ENCODE assay signal across 17 cellular contexts in genomic region chr6:36771145-36771544, GRCh38.
DNase-seq lines count a peak whose midpoint lies in the region; ATAC-seq and TF ChIP-seq lines count a peak whose summit lies in the region.
"Had no signal": no experiment of that assay in that cellular context is flagged by ENCODE, and none has a peak within 500 bp of the region (broad histone marks: within the 10 kb centered on the region; RNA-seq: fewer than 3 reads in every experiment).

No MANE protein-coding gene starts in this region.

- no peaks in the 10 kb centered on the region for H3K36me3 ChIP-seq in upper lobe of left lung
- H3K36me3 ChIP-seq: breast epithelium had no signal

- H3K4me3 ChIP-seq in upper lobe of left lung: no peak overlapping the region
- H3K4me3 ChIP-seq: breast epithelium, dorsolateral prefrontal cortex had no signal

- H3K9me3 ChIP-seq in CD4-positive, alpha-beta T cell (ENCODE audit: control insufficient read depth, low read length): no peaks in the 10 kb centered on the region
- no peaks in the 10 kb centered on the region for H3K9me3 ChIP-seq in upper lobe of left lung
- H3K9me3 ChIP-seq: breast epithelium had no signal

- WGBS in upper lobe of left lung, 2 donors: 94 to 100% methylated on average over 1 to 2 of the region's 2 CpGs

- H3K36me3 Mint-ChIP-seq in activated CD4-positive, alpha-beta T cell treated with anti-CD3 and anti-CD28 coated beads, Interleukin-2, amount 10 ng/mL, durations not matched to agents 24 days and 14 days (ENCODE audit: low read depth): no peaks in the 10 kb centered on the region
- H3K36me3 Mint-ChIP-seq in CD4-positive, alpha-beta T cell (ENCODE audit: low read depth): no peaks in the 10 kb centered on the region
- no peaks in the 10 kb centered on the region for H3K36me3 Mint-ChIP-seq in activated B cell treated with CpG ODN at 0.5 μM for 24 hours (ENCODE audit: low read depth)
- no peaks in the 10 kb centered on the region for H3K36me3 Mint-ChIP-seq in immature natural killer cell
- H3K36me3 Mint-ChIP-seq: memory B cell had no signal

- H3K4me1 Mint-ChIP-seq in activated CD4-positive, alpha-beta T cell treated with anti-CD3 and anti-CD28 coated beads, Interleukin-2, amount 10 ng/mL, durations not matched to agents 24 days and 14 days: peaks cover 41% of the 10 kb centered on the region
- peaks cover 47% of the 10 kb centered on the region for H3K4me1 Mint-ChIP-seq in CD4-positive, alpha-beta T cell (ENCODE audit: low read depth)
- H3K4me1 Mint-ChIP-seq in activated B cell treated with CpG ODN at 0.5 μM for 24 hours (peaks cover 39% of the 10 kb centered on the region), immature natural killer cell (peaks cover 44 to 46% of the 10 kb centered on the region in 2 donors)

- no peaks in the 10 kb centered on the region for H3K27me3 ChIP-seq in CD4-positive, alpha-beta T cell (ENCODE audit: control insufficient read depth, insufficient read depth, low read length)
- H3K27me3 ChIP-seq in upper lobe of left lung: no peaks in the 10 kb centered on the region
- H3K27me3 ChIP-seq: breast epithelium, dorsolateral prefrontal cortex had no signal

- H3K27me3 Mint-ChIP-seq in activated CD4-positive, alpha-beta T cell treated with anti-CD3 and anti-CD28 coated beads, Interleukin-2, amount 10 ng/mL, durations not matched to agents 24 days and 14 days: peaks cover 2% of the 10 kb centered on the region
- H3K27me3 Mint-ChIP-seq in CD4-positive, alpha-beta T cell: no peaks in the 10 kb centered on the region
- H3K27me3 Mint-ChIP-seq in activated B cell treated with CpG ODN at 0.5 μM for 24 hours (peaks cover 3% of the 10 kb centered on the region), immature natural killer cell (ENCODE audit: low read depth in 3 of 3) (peaks cover 2 to 6% (median 2%) of the 10 kb centered on the region in 3 donors)

- no peak for TF ChIP-seq EP300 in upper lobe of left lung (IDR thresholded peaks at IDR 0.05)

- H3K4me3 Mint-ChIP-seq in activated CD4-positive, alpha-beta T cell treated with anti-CD3 and anti-CD28 coated beads, Interleukin-2, amount 10 ng/mL, durations not matched to agents 24 days and 14 days: peak overlapping the region; percentile 6
- H3K4me3 Mint-ChIP-seq in CD4-positive, alpha-beta T cell: no peak overlapping the region
- H3K4me3 Mint-ChIP-seq in activated B cell treated with CpG ODN at 0.5 μM for 24 hours (no peak overlapping the region), immature natural killer cell (no peak overlapping the region)
- H3K4me3 Mint-ChIP-seq: memory B cell had no signal

- intact Hi-C loops in activated CD4-positive, alpha-beta T cell treated with anti-CD3 and anti-CD28 coated beads, Interleukin-2, amount 10 ng/mL, durations not matched to agents 24 days and 14 days (cut with micrococcal nuclease): no loop called here
- intact Hi-C loops in CD4-positive, alpha-beta T cell (cut with DNase I, micrococcal nuclease): no loop called here
- intact Hi-C loops in activated B cell treated with CpG ODN at 0.5 μM for 24 hours (cut with micrococcal nuclease): no loop called here

- CTCF ChIA-PET in CD4-positive, alpha-beta T cell (lab: Charles Lee): no interaction called here
- CTCF ChIA-PET in activated B cell treated with CpG ODN at 0.5 μM for 24 hours (lab: Charles Lee): no interaction called here

- no peak overlapping the region for H3K27ac ChIP-seq in CD4-positive, alpha-beta T cell (ENCODE audit: low read depth, low read length)
- H3K27ac ChIP-seq in upper lobe of left lung: no peak overlapping the region
- H3K27ac ChIP-seq: breast epithelium had no signal

- peaks cover 13 to 21% (median 15%) of the 10 kb centered on the region in 4 donors for H3K4me1 ChIP-seq in upper lobe of left lung
- H3K4me1 ChIP-seq: breast epithelium had no signal

- H3K27ac Mint-ChIP-seq in activated CD4-positive, alpha-beta T cell treated with anti-CD3 and anti-CD28 coated beads, Interleukin-2, amount 10 ng/mL, durations not matched to agents 24 days and 14 days: peak overlapping the region; percentile 90
- H3K27ac Mint-ChIP-seq in CD4-positive, alpha-beta T cell: peak overlapping the region; percentile 78
- H3K27ac Mint-ChIP-seq in activated B cell treated with CpG ODN at 0.5 μM for 24 hours: peak overlapping the region; percentile 5
- H3K27ac Mint-ChIP-seq in immature natural killer cell: peak overlapping the region; percentile 51 to 94 (median 86)
- H3K27ac Mint-ChIP-seq: memory B cell had no signal

- TF ChIP-seq CTCF in CD4-positive, alpha-beta T cell (IDR thresholded peaks at IDR 0.05): no peak
- TF ChIP-seq CTCF in activated B cell treated with CpG ODN at 0.5 μM for 24 hours (IDR thresholded peaks at IDR 0.05) (no peak), upper lobe of left lung (IDR thresholded peaks at IDR 0.05) (no peak)

- POLR2A ChIA-PET in CD4-positive, alpha-beta T cell (lab: Charles Lee): interaction anchor here (1.1 kb wide), 1 partner anchor 12 kb away, joined by 3 read pairs; no protein-coding TSS in a partner anchor
- POLR2A ChIA-PET in activated B cell treated with CpG ODN at 0.5 μM for 24 hours (lab: Charles Lee): interaction anchor here (2.6 kb wide), 1 partner anchor 8 kb away, joined by 10 read pairs; no protein-coding TSS in a partner anchor

- no peak for DNase-seq in activated CD4-positive, alpha-beta T cell treated with anti-CD3 and anti-CD28 coated beads, Interleukin-2, amount 10 ng/mL, durations not matched to agents 24 days and 14 days
- no peak for DNase-seq in activated CD4-positive, alpha-beta T cell treated with anti-CD3 and anti-CD28 coated beads for 48 hours
- DNase-seq in CD4-positive, alpha-beta T cell: no peak
- DNase-seq in activated B cell treated with CpG ODN at 0.5 μM for 24 hours: no peak
- DNase-seq in immature natural killer cell: no peak
- no peak for DNase-seq in upper lobe of left lung
- no peak for DNase-seq in cerebellar nuclear complex (lab: John Stamatoyannopoulos, UW)
- DNase-seq in activated effector memory CD4-positive, alpha-beta T cell treated with Interleukin-2 at 50 U/mL for 16 hours: no peak
- DNase-seq: C1 segment of cervical spinal cord, DMS79 treated with DMSO at 0.1 percent for 48 hours, dorsolateral prefrontal cortex, Kasumi-1, NCI-H1105, NCI-H510A treated with DMSO at 0.1 percent for 48 hours, SHP77 had no signal

- no peak for TF ChIP-seq POLR2A in upper lobe of left lung (IDR thresholded peaks at IDR 0.05)

- no peak for ATAC-seq in CD4-positive, alpha-beta T cell (ENCODE audit: poor library complexity)
- ATAC-seq in activated B cell treated with CpG ODN at 0.5 μM for 24 hours (ENCODE audit: low read depth): no peak
- no peak for ATAC-seq in upper lobe of left lung (ENCODE audit: low FRiP score in 2 of 2)

- H3K9me3 Mint-ChIP-seq in activated CD4-positive, alpha-beta T cell treated with anti-CD3 and anti-CD28 coated beads, Interleukin-2, amount 10 ng/mL, durations not matched to agents 24 days and 14 days: no peaks in the 10 kb centered on the region
- no peaks in the 10 kb centered on the region for H3K9me3 Mint-ChIP-seq in CD4-positive, alpha-beta T cell
- H3K9me3 Mint-ChIP-seq in activated B cell treated with CpG ODN at 0.5 μM for 24 hours (no peaks in the 10 kb centered on the region), immature natural killer cell (no peaks in the 10 kb centered on the region)
- H3K9me3 Mint-ChIP-seq: memory B cell had no signal

Comparison
In these comparisons a context has a peak if more than half of its experiments do, and no peak if none do; other contexts are left out.
1. H3K27ac Mint-ChIP-seq: peak in every context shown above with its lines; median percentile 90 in activated CD4-positive, alpha-beta T cell treated with anti-CD3 and anti-CD28 coated beads, Interleukin-2, amount 10 ng/mL, durations not matched to agents 24 days and 14 days; 86 in immature natural killer cell; 78 in CD4-positive, alpha-beta T cell; 5 in activated B cell treated with CpG ODN at 0.5 μM for 24 hours.